8 cellular contexts compared by ENCODE assay signal in the genomic region with DNA sequence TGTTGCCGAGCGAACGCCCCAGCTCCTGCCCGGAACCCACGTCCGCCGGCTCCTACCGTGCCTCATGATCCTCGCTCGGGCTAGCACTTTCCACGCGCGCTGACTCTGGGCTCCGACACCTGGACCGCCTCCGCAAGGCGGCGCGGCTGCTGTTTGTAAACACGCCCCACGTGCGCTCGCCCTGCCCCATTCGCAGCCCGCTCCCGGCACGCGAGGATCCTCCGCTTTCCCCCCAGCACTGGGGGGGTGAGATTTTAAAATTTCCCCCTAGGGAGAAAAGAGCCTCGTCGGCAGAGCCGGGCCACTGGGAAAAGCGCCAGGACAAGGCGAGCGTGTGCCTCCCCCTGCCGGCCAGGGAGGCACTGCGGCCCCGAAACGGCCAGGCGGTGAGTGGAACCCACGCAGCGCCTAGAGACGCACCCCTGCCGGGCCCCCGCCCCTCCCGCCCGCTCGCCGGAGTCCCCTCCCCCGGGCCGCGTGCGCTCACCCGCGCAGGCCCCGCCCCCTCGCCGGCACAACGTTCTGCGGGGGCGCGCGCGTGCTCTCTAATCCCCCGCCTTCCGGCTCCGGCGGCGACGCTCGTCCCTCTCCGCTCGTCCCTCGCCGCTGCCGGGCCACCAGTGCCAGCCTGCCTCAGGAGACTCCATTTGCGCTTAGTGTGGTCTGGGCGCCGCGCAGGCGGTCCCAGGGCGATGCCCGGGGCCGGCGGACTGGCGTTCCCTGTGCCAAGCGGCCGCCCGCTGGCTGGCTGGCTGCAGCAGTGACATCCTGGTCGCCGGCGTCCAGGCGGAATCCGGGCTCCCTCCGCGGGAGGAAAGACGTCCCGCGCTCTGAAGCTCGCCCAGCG. TPM values are rescaled to one million over a fixed set of nuclear protein-coding genes. Genes with fewer than 3 reads are reported as not detected.
DNase-seq lines count a peak whose midpoint lies in the region; ATAC-seq and TF ChIP-seq lines count a peak whose summit lies in the region.

A gene (plus strand): TSS at position 548 of the 847 bp plus-strand sequence. CDS start 1,442 bp downstream, outside the sequence.

- H3K27me3 ChIP-seq in HUES48 (ENCODE audit: control insufficient read depth, insufficient read depth, low read length): peaks cover 38% of the 10 kb centered on the region

- DNase-seq in DMS 273 (lab: John Stamatoyannopoulos, UW; ENCODE audit: unreplicated experiment): peak; percentile 95
- DNase-seq in NOMO-1 treated with dmso at 0.1 percent for 144 hours (lab: John Stamatoyannopoulos, UW; ENCODE audit: unreplicated experiment): peak; percentile 87
- peak; percentile 83 for DNase-seq in activated T-cell treated with anti-CD3 and anti-CD28 coated beads for 1 hour (ENCODE audit: low read depth)
- DNase-seq in epithelial cell of esophagus (ENCODE audit: low read depth): peak; percentile 92
- DNase-seq in mucosa of gallbladder (ENCODE audit: low spot score): peak; percentile 90
- DNase-seq in stimulated activated CD8-positive, alpha-beta memory T cell treated with anti-CD3 and anti-CD28 coated beads, Interleukin-4, amount 100 ng/mL, for 4 hours (ENCODE audit: low read depth in 2 of 2, low spot score in 1 of 2): peak; percentile 60 to 79

- peak within 1 kb of the TSS; percentile 80 for H3K9ac ChIP-seq in HUES48 (ENCODE audit: low read depth, low read length)

- peak within 1 kb of the TSS; percentile 77 for H3K27ac ChIP-seq in HUES48 (ENCODE audit: low read depth, low read length)

- H3K9me3 ChIP-seq in HUES48 (ENCODE audit: control insufficient read depth, insufficient read depth, low read length): no peaks in the 10 kb centered on the region

- H3K36me3 ChIP-seq in HUES48 (ENCODE audit: control insufficient read depth, insufficient read depth, low read length): no peaks in the 10 kb centered on the region

- ATAC-seq in GM21423 (IDR thresholded peaks at IDR 0.05; ENCODE audit: unreplicated experiment): peak; percentile 86

- TF ChIP-seq CTCF in epithelial cell of esophagus (IDR thresholded peaks at IDR 0.05; ENCODE audit: insufficient read depth, low read depth, low read length, missing control alignments): peak; percentile 59

- H3K4me3 ChIP-seq in HUES48 (ENCODE audit: low read depth, low read length): peak within 1 kb of the TSS; percentile 81
- peak within 1 kb of the TSS; percentile 81 for H3K4me3 ChIP-seq in epithelial cell of esophagus (ENCODE audit: low read length)

- H3K4me1 ChIP-seq in HUES48 (ENCODE audit: control insufficient read depth, insufficient read depth, low read length): peaks cover 11% of the 10 kb centered on the region

RNA-seq across cellular contexts. Expression of the gene that starts here (rescaled TPM):
- 8.9 TPM for total RNA-seq in mucosa of gallbladder

Comparison
In these comparisons a context has a peak if more than half of its experiments do, and no peak if none do; other contexts are left out.
1. Peak in every context shown above with its lines: DNase-seq, ATAC-seq, H3K4me3 ChIP-seq and H3K27ac ChIP-seq.